Comparison of ENCODE assay signal across 8 cellular contexts in the genomic region with DNA sequence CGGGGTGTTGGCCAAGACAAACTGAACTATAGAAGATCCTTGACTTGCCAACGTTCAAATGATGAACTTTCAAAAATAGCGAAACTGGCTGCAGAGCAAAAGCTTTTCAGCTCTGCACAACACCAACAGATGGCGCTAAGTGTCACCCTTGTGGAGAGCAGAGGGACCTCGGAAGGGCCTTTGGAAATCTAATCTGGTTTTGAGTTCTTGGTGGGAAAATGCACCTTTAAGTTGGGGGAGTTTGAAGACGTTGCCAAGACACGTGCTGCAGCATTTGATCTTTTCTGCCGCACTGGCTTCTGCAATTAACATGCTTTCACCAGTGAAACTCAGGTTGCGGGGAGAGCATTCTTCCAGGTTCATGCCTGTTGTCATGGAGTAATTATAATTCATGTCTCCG. TPM values are rescaled to one million over a fixed set of nuclear protein-coding genes. Genes with fewer than 3 reads are reported as not detected.
DNase-seq lines count a peak whose midpoint lies in the region; ATAC-seq and TF ChIP-seq lines count a peak whose summit lies in the region.

No MANE protein-coding gene starts in this region.

- ATAC-seq in GM19463 (IDR thresholded peaks at IDR 0.05; ENCODE audit: unreplicated experiment), result no peak

- WGBS in testis, 2 donors, result 45 to 55% methylated on average over 10 of the region's 10 CpGs

- POLR2A ChIA-PET in AG04450 (lab: Yijun Ruan, JAX), result no interaction called here

- peaks cover 4% of the 10 kb centered on the region for H3K27me3 Mint-ChIP-seq in osteocyte (ENCODE audit: unreplicated experiment)

- no peak overlapping the region for H3K27ac Mint-ChIP-seq in osteocyte (ENCODE audit: unreplicated experiment)

- H3K9me3 Mint-ChIP-seq in osteocyte (ENCODE audit: unreplicated experiment), result no peaks in the 10 kb centered on the region

- H3K4me1 ChIP-seq in OCI-LY3 (ENCODE audit: low read length) (peaks cover 47% of the 10 kb centered on the region), testis (peaks cover 3% of the 10 kb centered on the region)

- H3K9me3 ChIP-seq in AG04450 (ENCODE audit: control insufficient read depth, insufficient read depth, low read length), result no peaks in the 10 kb centered on the region
- H3K9me3 ChIP-seq in OCI-LY3 (ENCODE audit: insufficient read depth, low read length), result no peaks in the 10 kb centered on the region
- no peaks in the 10 kb centered on the region for H3K9me3 ChIP-seq in testis

- TF ChIP-seq CTCF in AG04450 (IDR thresholded peaks at IDR 0.05; ENCODE audit: low read depth, low read length) (peak; percentile 14; the same call in 1 of the 2 replicates), GM13977 (IDR thresholded peaks at IDR 0.05; ENCODE audit: extremely low read depth, insufficient read depth, missing control alignments) (peak; percentile 69), OCI-LY3 (IDR thresholded peaks at IDR 0.05; ENCODE audit: low read depth, low read length) (peak; percentile 78), testis (IDR thresholded peaks at IDR 0.05) (peak in 2 of 3 experiments; percentile 38 to 55), osteocyte (IDR thresholded peaks at IDR 0.05) (no peak)

- H3K27ac ChIP-seq in AG04450 (ENCODE audit: low read depth, low read length), result no peak overlapping the region
- H3K27ac ChIP-seq in OCI-LY3 (ENCODE audit: low read length), result no peak overlapping the region
- no peak overlapping the region for H3K27ac ChIP-seq in testis

- H3K27me3 ChIP-seq in AG04450 (ENCODE audit: control insufficient read depth, insufficient read depth, low read length) (no peaks in the 10 kb centered on the region), OCI-LY3 (ENCODE audit: low read depth, low read length) (no peaks in the 10 kb centered on the region; the same call in 1 of the 2 replicates), testis (no peaks in the 10 kb centered on the region)

- no peak for DNase-seq in AG04450 (ENCODE audit: low read depth, low spot score)
- peak; percentile 31 for DNase-seq in GM13977 (ENCODE audit: low spot score)
- peak; percentile 46 to 53 for DNase-seq in erythroblast (lab: John Stamatoyannopoulos, UW)
- DNase-seq in testis, result peak; percentile 48
- DNase-seq in GM03348 (ENCODE audit: low spot score), result no peak
- DNase-seq in osteocyte (ENCODE audit: extremely low spot score, unreplicated experiment), result no peak

- H3K36me3 Mint-ChIP-seq in osteocyte (ENCODE audit: unreplicated experiment), result no peaks in the 10 kb centered on the region

- TF ChIP-seq POLR2A in erythroblast (IDR thresholded peaks at IDR 0.05; ENCODE audit: low read length), result no peak
- no peak for TF ChIP-seq POLR2A in testis (IDR thresholded peaks at IDR 0.05)

- no peak overlapping the region for H2AFZ ChIP-seq in OCI-LY3 (ENCODE audit: low read depth, low read length)

- H3K4me1 Mint-ChIP-seq in osteocyte (ENCODE audit: unreplicated experiment), result no peaks in the 10 kb centered on the region

- intact Hi-C loops in testis (cut with DNase I; ENCODE audit: low total_unique reads), result no loop called here

- peak overlapping the region; percentile 66 for H3K4me2 ChIP-seq in OCI-LY3 (ENCODE audit: low read length)

- H3K4me3 Mint-ChIP-seq in osteocyte (ENCODE audit: unreplicated experiment), result no peak overlapping the region

- in situ Hi-C loops in GM13977 (cut with MboI; ENCODE audit: low pct_unique_long_range_greater_than_20kb, low sequenced_read_pairs, unreplicated experiment), result no loop called here

- no peak overlapping the region for H3K4me3 ChIP-seq in AG04450 (ENCODE audit: low read depth, low read length)
- H3K4me3 ChIP-seq in OCI-LY3 (ENCODE audit: low read length), result no peak overlapping the region
- H3K4me3 ChIP-seq in testis, result no peak overlapping the region

- H3K9ac ChIP-seq in OCI-LY3 (ENCODE audit: low read length), result no peak overlapping the region

- H4K20me1 ChIP-seq in OCI-LY3 (ENCODE audit: insufficient read depth, low read length), result no peaks in the 10 kb centered on the region

- no peaks in the 10 kb centered on the region for H3K79me2 ChIP-seq in OCI-LY3 (ENCODE audit: low read length)

- CTCF ChIA-PET in AG04450 (lab: Charles Lee), result no interaction called here

- H3K36me3 ChIP-seq in OCI-LY3 (replicated peaks; ENCODE audit: low read depth, low read length), result no peaks in the 10 kb centered on the region
- H3K36me3 ChIP-seq in testis (ENCODE audit: low read depth, missing control alignments), result no peaks in the 10 kb centered on the region

RNA-seq across cellular contexts. Expression of a gene that starts 26.3 kb away (rescaled TPM):
- polyA plus RNA-seq in AG04450 (2011; rRNA removed) (83.0 and 86.3 TPM in 2 replicates), testis (ENCODE audit: insufficient read depth, low read depth, low replicate concordance) (36.5 TPM)
- 108 and 125 TPM in 2 replicates for polyA minus RNA-seq in AG04450 (2011; rRNA and poly(A)+ RNA removed)
- total RNA-seq in testis (10 to 100 TPM; 58.7 to 60.2 TPM), osteocyte (61.8 and 65.8 TPM in 2 replicates)

Comparison
In these comparisons a context has a peak if more than half of its experiments do, and no peak if none do; other contexts are left out.
1. DNase-seq: peak in GM13977 (single experiment), erythroblast (2 of 2) and testis (single experiment); none in AG04450 (single experiment), GM03348 (single experiment) and osteocyte (single experiment).